8 cellular contexts compared by ENCODE assay signal in genomic region chr11:125593113-125593761, GRCh38. TPM values are rescaled to one million over a fixed set of nuclear protein-coding genes. Genes with fewer than 3 reads are reported as not detected.
DNase-seq lines count a peak whose midpoint lies in the region; ATAC-seq lines count a peak whose summit lies in the region.

No MANE protein-coding gene starts in this region.

- H3K9me3 Mint-ChIP-seq in activated T-cell treated with anti-CD3 and anti-CD28 coated beads, Interleukin-2, amount 50 U/mL, for 4 hours: no peaks in the 10 kb centered on the region
- no peaks in the 10 kb centered on the region for H3K9me3 Mint-ChIP-seq in stimulated activated memory B cell treated with anti-CD40 and anti-IgM and Interleukin-4, amounts not matched to agents 10 μg/mL and 1 μg/mL and 100 μg/mL, for 72 hours

- peak overlapping the region; percentile 93 for H3K27ac Mint-ChIP-seq in stimulated activated memory B cell treated with anti-CD40 and anti-IgM and Interleukin-4, amounts not matched to agents 10 μg/mL and 1 μg/mL and 100 μg/mL, for 72 hours

- no peaks in the 10 kb centered on the region for H3K27me3 Mint-ChIP-seq in activated T-cell treated with anti-CD3 and anti-CD28 coated beads, Interleukin-2, amount 50 U/mL, for 4 hours (ENCODE audit: low read depth)
- H3K27me3 Mint-ChIP-seq in stimulated activated memory B cell treated with anti-CD40 and anti-IgM and Interleukin-4, amounts not matched to agents 10 μg/mL and 1 μg/mL and 100 μg/mL, for 72 hours: no peaks in the 10 kb centered on the region

- no peak for DNase-seq in activated T-cell treated with anti-CD3 and anti-CD28 coated beads, Interleukin-2, amount 50 U/mL, for 4 hours
- DNase-seq in activated T-cell treated with anti-CD3 and anti-CD28 coated beads for 4 hours (no peak), NCI-H146 (lab: John Stamatoyannopoulos, UW) (peak; percentile 75), astrocyte of the hippocampus (ENCODE audit: low read depth, low spot score) (peak; percentile 66), iPS-NIHi11 (ENCODE audit: low spot score) (peak; percentile 32), T-helper 9 cell (no peak), T1000 (lab: John Stamatoyannopoulos, UW) (no peak)

- H3K4me1 Mint-ChIP-seq in activated T-cell treated with anti-CD3 and anti-CD28 coated beads, Interleukin-2, amount 50 U/mL, for 4 hours (ENCODE audit: low read depth): peaks cover 40% of the 10 kb centered on the region
- H3K4me1 Mint-ChIP-seq in stimulated activated memory B cell treated with anti-CD40 and anti-IgM and Interleukin-4, amounts not matched to agents 10 μg/mL and 1 μg/mL and 100 μg/mL, for 72 hours: peaks cover 58% of the 10 kb centered on the region

- H3K36me3 Mint-ChIP-seq in activated T-cell treated with anti-CD3 and anti-CD28 coated beads, Interleukin-2, amount 50 U/mL, for 4 hours (ENCODE audit: insufficient read depth): peaks cover 19% of the 10 kb centered on the region
- H3K36me3 Mint-ChIP-seq in stimulated activated memory B cell treated with anti-CD40 and anti-IgM and Interleukin-4, amounts not matched to agents 10 μg/mL and 1 μg/mL and 100 μg/mL, for 72 hours: peaks cover 29% of the 10 kb centered on the region

- ATAC-seq in activated T-cell treated with anti-CD3 and anti-CD28 coated beads, Interleukin-2, amount 50 U/mL, for 4 hours: peak; percentile 3 to 8
- no peak for ATAC-seq in stimulated activated memory B cell treated with anti-CD40 and anti-IgM and Interleukin-4, amounts not matched to agents 10 μg/mL and 1 μg/mL and 100 μg/mL, for 72 hours

- H3K4me3 Mint-ChIP-seq in activated T-cell treated with anti-CD3 and anti-CD28 coated beads, Interleukin-2, amount 50 U/mL, for 4 hours: peak overlapping the region; percentile 99
- H3K4me3 Mint-ChIP-seq in stimulated activated memory B cell treated with anti-CD40 and anti-IgM and Interleukin-4, amounts not matched to agents 10 μg/mL and 1 μg/mL and 100 μg/mL, for 72 hours: peak overlapping the region; percentile 86

RNA-seq across cellular contexts. Expression of gene STT3A, which starts 0.6 kb away (rescaled TPM):
- 100 to 1,000 TPM; 124 to 148 (median 141) TPM for total RNA-seq in activated T-cell treated with anti-CD3 and anti-CD28 coated beads, Interleukin-2, amount 50 U/mL, for 4 hours

RNA-seq across cellular contexts. Expression of gene EI24, which starts 24.0 kb away (rescaled TPM):
- 10 to 100 TPM; 53.8 to 61.9 (median 57.2) TPM for total RNA-seq in activated T-cell treated with anti-CD3 and anti-CD28 coated beads, Interleukin-2, amount 50 U/mL, for 4 hours

RNA-seq across cellular contexts. Expression of gene CHEK1, which starts 31.7 kb away (rescaled TPM):
- 100 to 1,000 TPM in 2 of 3 donors, 10 to 100 TPM in 1; 93.4 to 134 (median 108) TPM for total RNA-seq in activated T-cell treated with anti-CD3 and anti-CD28 coated beads, Interleukin-2, amount 50 U/mL, for 4 hours

Comparison
In these comparisons a context has a peak if more than half of its experiments do, and no peak if none do; other contexts are left out.
1. DNase-seq: peak in NCI-H146 (single experiment), astrocyte of the hippocampus (single experiment) and iPS-NIHi11 (single experiment); none in activated T-cell treated with anti-CD3 and anti-CD28 coated beads, Interleukin-2, amount 50 U/mL, for 4 hours (single experiment), activated T-cell treated with anti-CD3 and anti-CD28 coated beads for 4 hours (single experiment), T-helper 9 cell (single experiment) and T1000 (single experiment).